ENCODE assay signal across 1 cellular context in the genomic region with DNA sequence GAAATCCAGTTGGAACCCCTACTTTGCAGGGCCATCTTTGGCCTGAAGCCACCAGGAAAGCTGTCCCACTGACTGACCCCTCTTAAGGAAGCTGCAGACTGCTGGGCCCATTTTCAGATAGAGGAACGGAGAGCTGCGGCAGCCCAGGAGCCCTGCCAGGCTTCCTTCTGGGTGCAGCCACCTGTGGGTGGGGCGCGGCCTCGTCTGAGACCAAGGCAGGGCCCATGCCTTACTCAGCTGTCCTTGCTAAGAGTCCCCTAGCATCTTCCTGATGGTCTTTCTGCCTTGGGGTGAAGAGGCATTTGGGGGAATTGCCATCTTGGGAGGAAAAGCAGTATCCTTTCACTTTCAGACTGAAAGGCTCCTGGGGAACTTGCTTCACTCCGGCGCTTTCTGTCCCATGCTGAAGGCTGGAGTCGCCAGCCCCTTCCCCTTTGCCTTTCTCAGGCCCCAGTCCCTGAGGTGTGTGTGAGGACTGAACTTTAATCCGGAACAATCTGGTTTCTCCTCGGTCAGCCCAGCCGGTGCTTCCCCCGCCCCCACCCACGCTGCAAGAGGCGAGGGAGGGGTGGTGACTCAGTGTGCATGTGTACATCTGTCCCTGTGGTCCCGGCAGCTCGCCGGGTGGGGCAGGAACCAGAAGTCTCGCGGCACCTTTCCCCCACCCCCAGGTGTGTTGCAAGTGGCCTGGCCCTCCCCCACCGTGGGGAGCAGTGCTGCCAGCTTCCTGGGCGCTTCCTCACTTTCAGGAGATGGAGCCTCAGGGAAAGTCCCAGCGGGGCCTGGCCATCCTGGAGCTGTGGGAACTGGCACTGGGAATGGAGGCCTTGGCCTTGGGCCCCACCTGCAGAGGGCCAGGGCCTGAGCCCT.
TF ChIP-seq lines count a peak whose summit lies in the region.

No MANE protein-coding gene starts in this region.

TF ChIP-seq in GM12878, 131 proteins besides CTCF, POLR2A, EP300 and RAD21 (continued from another document and continues in another):
- TF ChIP-seq, protein P1, sequence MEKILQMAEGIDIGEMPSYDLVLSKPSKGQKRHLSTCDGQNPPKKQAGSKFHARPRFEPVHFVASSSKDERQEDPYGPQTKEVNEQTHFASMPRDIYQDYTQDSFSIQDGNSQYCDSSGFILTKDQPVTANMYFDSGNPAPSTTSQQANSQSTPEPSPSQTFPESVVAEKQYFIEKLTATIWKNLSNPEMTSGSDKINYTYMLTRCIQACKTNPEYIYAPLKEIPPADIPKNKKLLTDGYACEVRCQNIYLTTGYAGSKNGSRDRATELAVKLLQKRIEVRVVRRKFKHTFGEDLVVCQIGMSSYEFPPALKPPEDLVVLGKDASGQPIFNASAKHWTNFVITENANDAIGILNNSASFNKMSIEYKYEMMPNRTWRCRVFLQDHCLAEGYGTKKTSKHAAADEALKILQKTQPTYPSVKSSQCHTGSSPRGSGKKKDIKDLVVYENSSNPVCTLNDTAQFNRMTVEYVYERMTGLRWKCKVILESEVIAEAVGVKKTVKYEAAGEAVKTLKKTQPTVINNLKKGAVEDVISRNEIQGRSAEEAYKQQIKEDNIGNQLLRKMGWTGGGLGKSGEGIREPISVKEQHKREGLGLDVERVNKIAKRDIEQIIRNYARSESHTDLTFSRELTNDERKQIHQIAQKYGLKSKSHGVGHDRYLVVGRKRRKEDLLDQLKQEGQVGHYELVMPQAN (conservative IDR thresholded peaks at IDR 0.05): peak; percentile 65
- TF ChIP-seq BMI1 (IDR thresholded peaks at IDR 0.05; ENCODE audit: borderline replicate concordance): no peak
- no peak for TF ChIP-seq PAX8 (IDR thresholded peaks at IDR 0.05)
- TF ChIP-seq CREM (IDR thresholded peaks at IDR 0.05; ENCODE audit: low read depth): peak; percentile 67
- TF ChIP-seq, protein P2, sequence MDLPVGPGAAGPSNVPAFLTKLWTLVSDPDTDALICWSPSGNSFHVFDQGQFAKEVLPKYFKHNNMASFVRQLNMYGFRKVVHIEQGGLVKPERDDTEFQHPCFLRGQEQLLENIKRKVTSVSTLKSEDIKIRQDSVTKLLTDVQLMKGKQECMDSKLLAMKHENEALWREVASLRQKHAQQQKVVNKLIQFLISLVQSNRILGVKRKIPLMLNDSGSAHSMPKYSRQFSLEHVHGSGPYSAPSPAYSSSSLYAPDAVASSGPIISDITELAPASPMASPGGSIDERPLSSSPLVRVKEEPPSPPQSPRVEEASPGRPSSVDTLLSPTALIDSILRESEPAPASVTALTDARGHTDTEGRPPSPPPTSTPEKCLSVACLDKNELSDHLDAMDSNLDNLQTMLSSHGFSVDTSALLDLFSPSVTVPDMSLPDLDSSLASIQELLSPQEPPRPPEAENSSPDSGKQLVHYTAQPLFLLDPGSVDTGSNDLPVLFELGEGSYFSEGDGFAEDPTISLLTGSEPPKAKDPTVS (IDR thresholded peaks at IDR 0.05; ENCODE audit: low read depth, low read length): peak; percentile 84
- TF ChIP-seq MEF2B (IDR thresholded peaks at IDR 0.05; ENCODE audit: partially characterized antibody, poor library complexity, severe bottlenecking): peak; percentile 66
- TF ChIP-seq KLF5 (IDR thresholded peaks at IDR 0.05; ENCODE audit: partially characterized antibody): no peak
- peak; percentile 22; the same call in 1 of the 2 replicates for TF ChIP-seq YY1 (IDR thresholded peaks at IDR 0.05; ENCODE audit: low read depth, low read length)
- no peak for TF ChIP-seq RCOR1 (conservative IDR thresholded peaks at IDR 0.05; ENCODE audit: low read depth, low read length)
- no peak for TF ChIP-seq HDAC2 (IDR thresholded peaks at IDR 0.05)
- TF ChIP-seq CBFB (IDR thresholded peaks at IDR 0.05; ENCODE audit: low read depth): peak; percentile 75
- peak; percentile 15; the same call in 1 of the 2 replicates for TF ChIP-seq TBL1XR1 (IDR thresholded peaks at IDR 0.05; ENCODE audit: low read depth, low read length)
- no peak for TF ChIP-seq YBX1 (IDR thresholded peaks at IDR 0.05)
- TF ChIP-seq RAD51 (IDR thresholded peaks at IDR 0.05): no peak
- TF ChIP-seq, protein P3, sequence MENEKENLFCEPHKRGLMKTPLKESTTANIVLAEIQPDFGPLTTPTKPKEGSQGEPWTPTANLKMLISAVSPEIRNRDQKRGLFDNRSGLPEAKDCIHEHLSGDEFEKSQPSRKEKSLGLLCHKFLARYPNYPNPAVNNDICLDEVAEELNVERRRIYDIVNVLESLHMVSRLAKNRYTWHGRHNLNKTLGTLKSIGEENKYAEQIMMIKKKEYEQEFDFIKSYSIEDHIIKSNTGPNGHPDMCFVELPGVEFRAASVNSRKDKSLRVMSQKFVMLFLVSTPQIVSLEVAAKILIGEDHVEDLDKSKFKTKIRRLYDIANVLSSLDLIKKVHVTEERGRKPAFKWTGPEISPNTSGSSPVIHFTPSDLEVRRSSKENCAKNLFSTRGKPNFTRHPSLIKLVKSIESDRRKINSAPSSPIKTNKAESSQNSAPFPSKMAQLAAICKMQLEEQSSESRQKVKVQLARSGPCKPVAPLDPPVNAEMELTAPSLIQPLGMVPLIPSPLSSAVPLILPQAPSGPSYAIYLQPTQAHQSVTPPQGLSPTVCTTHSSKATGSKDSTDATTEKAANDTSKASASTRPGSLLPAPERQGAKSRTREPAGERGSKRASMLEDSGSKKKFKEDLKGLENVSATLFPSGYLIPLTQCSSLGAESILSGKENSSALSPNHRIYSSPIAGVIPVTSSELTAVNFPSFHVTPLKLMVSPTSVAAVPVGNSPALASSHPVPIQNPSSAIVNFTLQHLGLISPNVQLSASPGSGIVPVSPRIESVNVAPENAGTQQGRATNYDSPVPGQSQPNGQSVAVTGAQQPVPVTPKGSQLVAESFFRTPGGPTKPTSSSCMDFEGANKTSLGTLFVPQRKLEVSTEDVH (IDR thresholded peaks at IDR 0.05; ENCODE audit: low read depth, partially characterized antibody): no peak
- peak; percentile 38 for TF ChIP-seq SIN3A (IDR thresholded peaks at IDR 0.05; ENCODE audit: low read depth, low read length)
- TF ChIP-seq, protein P4, sequence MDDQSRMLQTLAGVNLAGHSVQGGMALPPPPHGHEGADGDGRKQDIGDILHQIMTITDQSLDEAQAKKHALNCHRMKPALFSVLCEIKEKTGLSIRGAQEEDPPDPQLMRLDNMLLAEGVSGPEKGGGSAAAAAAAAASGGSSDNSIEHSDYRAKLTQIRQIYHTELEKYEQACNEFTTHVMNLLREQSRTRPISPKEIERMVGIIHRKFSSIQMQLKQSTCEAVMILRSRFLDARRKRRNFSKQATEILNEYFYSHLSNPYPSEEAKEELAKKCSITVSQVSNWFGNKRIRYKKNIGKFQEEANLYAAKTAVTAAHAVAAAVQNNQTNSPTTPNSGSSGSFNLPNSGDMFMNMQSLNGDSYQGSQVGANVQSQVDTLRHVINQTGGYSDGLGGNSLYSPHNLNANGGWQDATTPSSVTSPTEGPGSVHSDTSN (IDR thresholded peaks at IDR 0.05; ENCODE audit: insufficient replicate concordance, low read depth, low read length): no peak
- peak; percentile 87 for TF ChIP-seq POU2F2 (IDR thresholded peaks at IDR 0.05; ENCODE audit: borderline replicate concordance, low read depth, low read length)
- TF ChIP-seq NR2C1 (IDR thresholded peaks at IDR 0.05): peak; percentile 65
- no peak for TF ChIP-seq ZNF384 (IDR thresholded peaks at IDR 0.05; ENCODE audit: borderline replicate concordance, low read depth, low read length)
- no peak for TF ChIP-seq MEF2A (IDR thresholded peaks at IDR 0.05; ENCODE audit: insufficient read depth, low read depth, low read length)
- no peak for TF ChIP-seq ASH2L (IDR thresholded peaks at IDR 0.05; ENCODE audit: borderline replicate concordance, low read depth)
- peak; percentile 64 to 80 for TF ChIP-seq BHLHE40 (IDR thresholded peaks at IDR 0.05; ENCODE audit: borderline replicate concordance in 1 of 2, low read depth in 2 of 2, low read length in 1 of 2)
- peak; percentile 39 for TF ChIP-seq SP1 (IDR thresholded peaks at IDR 0.05; ENCODE audit: low read depth, low read length)
- TF ChIP-seq KAT2A (conservative IDR thresholded peaks at IDR 0.05; ENCODE audit: control insufficient read depth, low read depth, low read length): no peak
- TF ChIP-seq, protein P5, sequence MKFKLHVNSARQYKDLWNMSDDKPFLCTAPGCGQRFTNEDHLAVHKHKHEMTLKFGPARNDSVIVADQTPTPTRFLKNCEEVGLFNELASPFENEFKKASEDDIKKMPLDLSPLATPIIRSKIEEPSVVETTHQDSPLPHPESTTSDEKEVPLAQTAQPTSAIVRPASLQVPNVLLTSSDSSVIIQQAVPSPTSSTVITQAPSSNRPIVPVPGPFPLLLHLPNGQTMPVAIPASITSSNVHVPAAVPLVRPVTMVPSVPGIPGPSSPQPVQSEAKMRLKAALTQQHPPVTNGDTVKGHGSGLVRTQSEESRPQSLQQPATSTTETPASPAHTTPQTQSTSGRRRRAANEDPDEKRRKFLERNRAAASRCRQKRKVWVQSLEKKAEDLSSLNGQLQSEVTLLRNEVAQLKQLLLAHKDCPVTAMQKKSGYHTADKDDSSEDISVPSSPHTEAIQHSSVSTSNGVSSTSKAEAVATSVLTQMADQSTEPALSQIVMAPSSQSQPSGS (IDR thresholded peaks at IDR 0.05; ENCODE audit: low read length): no peak
- TF ChIP-seq TCF12 (IDR thresholded peaks at IDR 0.05; ENCODE audit: low read depth, low read length): peak; percentile 67
- TF ChIP-seq ZNF217 (IDR thresholded peaks at IDR 0.05): no peak
- no peak for TF ChIP-seq RB1 (IDR thresholded peaks at IDR 0.05; ENCODE audit: borderline replicate concordance)
- no peak for TF ChIP-seq STAT1 (conservative IDR thresholded peaks at IDR 0.05)
- TF ChIP-seq SMARCA5 (IDR thresholded peaks at IDR 0.05): no peak; the same call in 1 of the 2 replicates
- no peak for TF ChIP-seq SUZ12 (IDR thresholded peaks at IDR 0.05; ENCODE audit: unreplicated experiment)
- no peak for TF ChIP-seq CEBPB (IDR thresholded peaks at IDR 0.05; ENCODE audit: borderline replicate concordance in 1 of 2, low read depth in 2 of 2, low read length in 2 of 2)
- no peak for TF ChIP-seq ESRRA (IDR thresholded peaks at IDR 0.05; ENCODE audit: low read length)
- TF ChIP-seq, protein P6, sequence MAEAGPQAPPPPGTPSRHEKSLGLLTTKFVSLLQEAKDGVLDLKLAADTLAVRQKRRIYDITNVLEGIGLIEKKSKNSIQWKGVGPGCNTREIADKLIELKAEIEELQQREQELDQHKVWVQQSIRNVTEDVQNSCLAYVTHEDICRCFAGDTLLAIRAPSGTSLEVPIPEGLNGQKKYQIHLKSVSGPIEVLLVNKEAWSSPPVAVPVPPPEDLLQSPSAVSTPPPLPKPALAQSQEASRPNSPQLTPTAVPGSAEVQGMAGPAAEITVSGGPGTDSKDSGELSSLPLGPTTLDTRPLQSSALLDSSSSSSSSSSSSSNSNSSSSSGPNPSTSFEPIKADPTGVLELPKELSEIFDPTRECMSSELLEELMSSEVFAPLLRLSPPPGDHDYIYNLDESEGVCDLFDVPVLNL (IDR thresholded peaks at IDR 0.05; ENCODE audit: low read depth, low read length): no peak
- no peak for TF ChIP-seq CBX3 (IDR thresholded peaks at IDR 0.05; ENCODE audit: borderline replicate concordance, low read depth)
- TF ChIP-seq BRCA1 (IDR thresholded peaks at IDR 0.05; ENCODE audit: low read depth, low read length): no peak
- TF ChIP-seq, protein P7, sequence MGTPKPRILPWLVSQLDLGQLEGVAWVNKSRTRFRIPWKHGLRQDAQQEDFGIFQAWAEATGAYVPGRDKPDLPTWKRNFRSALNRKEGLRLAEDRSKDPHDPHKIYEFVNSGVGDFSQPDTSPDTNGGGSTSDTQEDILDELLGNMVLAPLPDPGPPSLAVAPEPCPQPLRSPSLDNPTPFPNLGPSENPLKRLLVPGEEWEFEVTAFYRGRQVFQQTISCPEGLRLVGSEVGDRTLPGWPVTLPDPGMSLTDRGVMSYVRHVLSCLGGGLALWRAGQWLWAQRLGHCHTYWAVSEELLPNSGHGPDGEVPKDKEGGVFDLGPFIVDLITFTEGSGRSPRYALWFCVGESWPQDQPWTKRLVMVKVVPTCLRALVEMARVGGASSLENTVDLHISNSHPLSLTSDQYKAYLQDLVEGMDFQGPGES (IDR thresholded peaks at IDR 0.05): no peak
- TF ChIP-seq NFYA (IDR thresholded peaks at IDR 0.05; ENCODE audit: borderline replicate concordance, low read depth, low read length): no peak
- TF ChIP-seq, protein P8, sequence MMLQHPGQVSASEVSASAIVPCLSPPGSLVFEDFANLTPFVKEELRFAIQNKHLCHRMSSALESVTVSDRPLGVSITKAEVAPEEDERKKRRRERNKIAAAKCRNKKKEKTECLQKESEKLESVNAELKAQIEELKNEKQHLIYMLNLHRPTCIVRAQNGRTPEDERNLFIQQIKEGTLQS (IDR thresholded peaks at IDR 0.05; ENCODE audit: borderline replicate concordance, extremely low read depth, low read depth, low read length): no peak
- 0 out of 2 replicates have a peak, but pooled peaks have one; percentile 44 for TF ChIP-seq TAF1 (IDR thresholded peaks at IDR 0.05; ENCODE audit: borderline replicate concordance, low read depth, low read length)
- TF ChIP-seq GATAD2B (conservative IDR thresholded peaks at IDR 0.05; ENCODE audit: low read depth): peak; percentile 62; the same call in 1 of the 2 replicates
- TF ChIP-seq, protein P9, sequence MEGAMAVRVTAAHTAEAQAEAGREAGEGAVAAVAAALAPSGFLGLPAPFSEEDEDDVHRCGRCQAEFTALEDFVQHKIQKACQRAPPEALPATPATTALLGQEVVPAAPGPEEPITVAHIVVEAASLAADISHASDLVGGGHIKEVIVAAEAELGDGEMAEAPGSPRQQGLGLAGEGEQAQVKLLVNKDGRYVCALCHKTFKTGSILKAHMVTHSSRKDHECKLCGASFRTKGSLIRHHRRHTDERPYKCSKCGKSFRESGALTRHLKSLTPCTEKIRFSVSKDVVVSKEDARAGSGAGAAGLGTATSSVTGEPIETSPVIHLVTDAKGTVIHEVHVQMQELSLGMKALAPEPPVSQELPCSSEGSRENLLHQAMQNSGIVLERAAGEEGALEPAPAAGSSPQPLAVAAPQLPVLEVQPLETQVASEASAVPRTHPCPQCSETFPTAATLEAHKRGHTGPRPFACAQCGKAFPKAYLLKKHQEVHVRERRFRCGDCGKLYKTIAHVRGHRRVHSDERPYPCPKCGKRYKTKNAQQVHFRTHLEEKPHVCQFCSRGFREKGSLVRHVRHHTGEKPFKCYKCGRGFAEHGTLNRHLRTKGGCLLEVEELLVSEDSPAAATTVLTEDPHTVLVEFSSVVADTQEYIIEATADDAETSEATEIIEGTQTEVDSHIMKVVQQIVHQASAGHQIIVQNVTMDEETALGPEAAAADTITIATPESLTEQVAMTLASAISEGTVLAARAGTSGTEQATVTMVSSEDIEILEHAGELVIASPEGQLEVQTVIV (IDR thresholded peaks at IDR 0.05; ENCODE audit: borderline replicate concordance, partially characterized antibody): no peak
- no peak for TF ChIP-seq IRF4 (IDR thresholded peaks at IDR 0.05; ENCODE audit: low read depth, low read length)
- no peak for TF ChIP-seq NR2C2 (IDR thresholded peaks at IDR 0.05; ENCODE audit: borderline replicate concordance, control insufficient read depth, insufficient read length, low read depth)
- TF ChIP-seq, protein P10, sequence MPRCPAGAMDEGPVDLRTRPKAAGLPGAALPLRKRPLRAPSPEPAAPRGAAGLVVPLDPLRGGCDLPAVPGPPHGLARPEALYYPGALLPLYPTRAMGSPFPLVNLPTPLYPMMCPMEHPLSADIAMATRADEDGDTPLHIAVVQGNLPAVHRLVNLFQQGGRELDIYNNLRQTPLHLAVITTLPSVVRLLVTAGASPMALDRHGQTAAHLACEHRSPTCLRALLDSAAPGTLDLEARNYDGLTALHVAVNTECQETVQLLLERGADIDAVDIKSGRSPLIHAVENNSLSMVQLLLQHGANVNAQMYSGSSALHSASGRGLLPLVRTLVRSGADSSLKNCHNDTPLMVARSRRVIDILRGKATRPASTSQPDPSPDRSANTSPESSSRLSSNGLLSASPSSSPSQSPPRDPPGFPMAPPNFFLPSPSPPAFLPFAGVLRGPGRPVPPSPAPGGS (IDR thresholded peaks at IDR 0.05; ENCODE audit: borderline replicate concordance, insufficient read depth, low read depth, low read length, poor library complexity, severe bottlenecking): peak; percentile 45
- TF ChIP-seq PAX5 (IDR thresholded peaks at IDR 0.05; ENCODE audit: borderline replicate concordance, low read depth, low read length): no peak; the same call in 1 of the 2 replicates
